ENCODE assay signal across 8 cellular contexts in the genomic region with DNA sequence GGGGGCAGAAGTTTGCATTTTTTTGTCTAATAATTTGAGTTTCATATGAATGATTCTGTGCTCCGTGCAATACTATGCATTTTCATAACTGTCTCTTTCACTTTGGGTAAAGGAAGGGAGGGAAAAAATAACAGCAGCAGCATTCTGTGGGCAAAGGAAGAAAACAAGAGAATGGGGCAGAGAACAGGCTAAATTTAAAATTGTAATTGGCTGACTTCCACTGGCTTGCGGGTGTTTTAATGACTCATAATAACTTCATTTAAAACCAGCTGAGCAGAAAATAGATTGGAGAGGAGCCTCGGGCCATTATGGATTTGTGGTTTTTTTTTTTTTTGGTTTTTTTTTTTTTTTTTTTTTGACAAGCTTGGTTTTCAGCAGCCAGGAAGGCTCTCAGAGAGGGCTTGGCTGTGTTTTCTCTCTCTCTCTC.
DNase-seq lines count a peak whose midpoint lies in the region; ATAC-seq and TF ChIP-seq lines count a peak whose summit lies in the region.

No MANE protein-coding gene starts in this region.

- H3K79me2 ChIP-seq in KMS-11 (ENCODE audit: insufficient read depth, low read depth), result no peaks in the 10 kb centered on the region

- peak; percentile 29 to 49 for DNase-seq in AML-193 (lab: John Stamatoyannopoulos, UW)
- DNase-seq in RPMI8226, result peak; percentile 90
- peak; percentile 95 for DNase-seq in dedifferentiated amniotic fluid mesenchymal stem cell (ENCODE audit: extremely low spot score)
- no peak for DNase-seq in GM10266 (ENCODE audit: extremely low spot score)

- H2AFZ ChIP-seq in KMS-11 (ENCODE audit: low read depth), result no peak overlapping the region

- peaks cover 44% of the 10 kb centered on the region for H3K4me1 ChIP-seq in KMS-11 (ENCODE audit: low read depth, poor library complexity, severe bottlenecking)
- peaks cover 65 to 69% of the 10 kb centered on the region in 2 donors for H3K4me1 ChIP-seq in muscle layer of duodenum (ENCODE audit: control insufficient read depth in 1 of 2, insufficient read depth in 2 of 2, low read length in 2 of 2)

- no peaks in the 10 kb centered on the region for H3K9me3 ChIP-seq in muscle layer of duodenum (ENCODE audit: control insufficient read depth in 1 of 2, low read length in 2 of 2)

- peak overlapping the region; percentile 63; the same call in 1 of the 2 replicates for H3K4me2 ChIP-seq in KMS-11

- ATAC-seq in HG03280 (IDR thresholded peaks at IDR 0.05; ENCODE audit: unreplicated experiment) (no peak), GM18519 (IDR thresholded peaks at IDR 0.05; ENCODE audit: low FRiP score, unreplicated experiment) (no peak)

- H3K4me3 ChIP-seq in KMS-11 (IDR thresholded peaks at IDR 0.05; ENCODE audit: insufficient read depth, low read depth, low read length), result no peak overlapping the region
- peak overlapping the region; percentile 4 to 19 for H3K4me3 ChIP-seq in muscle layer of duodenum (ENCODE audit: low read depth in 1 of 2, low read length in 2 of 2)

- H3K27me3 ChIP-seq in KMS-11 (ENCODE audit: insufficient read depth, low read depth) (no peaks in the 10 kb centered on the region), muscle layer of duodenum (ENCODE audit: low read depth, low read length) (no peaks in the 10 kb centered on the region)

- H3K27ac ChIP-seq in KMS-11, result peak overlapping the region; percentile 33; the same call in 1 of the 2 replicates
- peak overlapping the region; percentile 97 for H3K27ac ChIP-seq in muscle layer of duodenum (ENCODE audit: low read length)

- no peaks in the 10 kb centered on the region for H4K20me1 ChIP-seq in KMS-11 (ENCODE audit: insufficient read depth)

- TF ChIP-seq CTCF in KMS-11 (conservative IDR thresholded peaks at IDR 0.05; ENCODE audit: low read depth, low read length) (no peak), GM10266 (IDR thresholded peaks at IDR 0.05; ENCODE audit: control insufficient read depth, insufficient read depth, low read depth, missing control alignments) (no peak)

- no peaks in the 10 kb centered on the region for H3K36me3 ChIP-seq in KMS-11 (ENCODE audit: insufficient read depth)
- peaks cover 0 to 4% of the 10 kb centered on the region in 2 donors for H3K36me3 ChIP-seq in muscle layer of duodenum (ENCODE audit: control insufficient read depth in 1 of 2, insufficient read depth in 2 of 2, low read length in 2 of 2)

- no peak overlapping the region for H3K9ac ChIP-seq in KMS-11
